In the genomic region with DNA sequence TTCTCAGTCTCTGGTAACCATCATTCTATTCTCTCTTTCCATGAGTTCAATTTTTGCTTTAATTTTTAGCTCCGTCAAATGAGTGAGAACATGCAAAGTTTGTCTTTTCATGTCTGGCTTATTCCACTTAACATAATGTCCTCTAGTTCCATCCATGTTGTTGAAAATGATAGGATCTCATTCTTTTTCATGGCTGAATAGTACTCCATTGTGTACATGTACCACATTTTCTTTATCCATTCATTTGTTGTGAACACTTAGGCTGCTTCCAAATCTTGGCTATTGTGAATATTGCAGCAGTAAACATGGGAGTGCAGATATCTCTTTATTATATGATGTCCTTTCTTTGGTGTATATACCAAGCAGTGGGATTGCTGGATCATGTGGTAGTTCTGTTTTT, we compare ENCODE assay signal across 27 cellular contexts.
"Had no signal": no experiment of that assay in that cellular context is flagged by ENCODE, and none has a peak within 500 bp of the region (broad histone marks: within the 10 kb centered on the region; RNA-seq: fewer than 3 reads in every experiment).

No MANE protein-coding gene starts in this region.

- ATAC-seq: natural killer cell; psoas muscle; right cardiac atrium; right lobe of liver; stimulated activated memory B cell treated with anti-CD40 and anti-IgM and Interleukin-4, amounts not matched to agents 10 μg/mL and 1 μg/mL and 100 μg/mL, for 72 hours; stimulated activated naive CD8-positive, alpha-beta T cell treated with anti-CD3 and anti-CD28 coated beads, Interleukin-15, amount 100 ng/mL, for 72 hours; stimulated activated naive CD8-positive, alpha-beta T cell treated with anti-CD3 and anti-CD28 coated beads, Interleukin-15, Interleukin-2, amounts not matched to agents 100 U/mL and 50 U/mL, for 24 hours; upper lobe of right lung had no signal

- H3K4me3 ChIP-seq: neural progenitor cell, ovary, psoas muscle, right lobe of liver, sigmoid colon, suprapubic skin, testis, tibial artery, transverse colon, upper lobe of right lung, uterus had no signal

- H3K9ac ChIP-seq: neural progenitor cell, parathyroid adenoma had no signal

- H3K27ac ChIP-seq: neural progenitor cell, ovary, parathyroid adenoma, psoas muscle, right lobe of liver, sigmoid colon, suprapubic skin, testis, tibial artery, transverse colon, upper lobe of right lung, uterus had no signal

- H3K9me3 ChIP-seq: ovary, psoas muscle, right lobe of liver, testis, tibial artery, upper lobe of right lung, uterus had no signal

- FAIRE-seq: small intestine had no signal

- H3K36me3 ChIP-seq: neural progenitor cell, ovary, right lobe of liver, sigmoid colon, suprapubic skin, tibial artery, transverse colon, upper lobe of right lung, uterus had no signal

- H2AFZ ChIP-seq: neural progenitor cell, parathyroid adenoma had no signal

- DNase-seq: natural killer cell; occipital lobe; ovary; posterior cingulate gyrus; psoas muscle; right cardiac atrium; right lobe of liver; sigmoid colon; small intestine; stimulated activated CD4-positive, alpha-beta T cell treated with anti-CD3 and anti-CD28 coated beads, Interleukin-15, amount 100 ng/mL, for 24 hours; stimulated activated CD4-positive, alpha-beta T cell treated with anti-CD3 and anti-CD28 coated beads, Interleukin-2, amount 100 ng/mL, for 24 hours; stimulated activated CD4-positive, alpha-beta T cell treated with anti-CD3 and anti-CD28 coated beads, Interleukin-4, amount 100 ng/mL, for 1 hour; stimulated activated CD4-positive, alpha-beta T cell treated with anti-CD3 and anti-CD28 coated beads, Interleukin-4, amount 100 ng/mL, for 4 hours; stimulated activated CD8-positive, alpha-beta memory T cell treated with anti-CD3 and anti-CD28 coated beads, Interleukin-4, amount 100 ng/mL, for 48 hours; stimulated activated naive CD4-positive, alpha-beta T cell; stimulated activated naive CD8-positive, alpha-beta T cell treated with anti-CD3 and anti-CD28 coated beads, Interleukin-15, amount 100 ng/mL, for 72 hours; stimulated activated naive CD8-positive, alpha-beta T cell treated with anti-CD3 and anti-CD28 coated beads, Interleukin-15, Interleukin-2, amounts not matched to agents 100 U/mL and 50 U/mL, for 24 hours; substantia nigra; testis; tibial artery; transverse colon; upper lobe of right lung; uterus had no signal

- H3K27me3 ChIP-seq: neural progenitor cell, ovary, right lobe of liver, sigmoid colon, suprapubic skin, testis, tibial artery, transverse colon, upper lobe of right lung, uterus had no signal

- H3K4me1 ChIP-seq: parathyroid adenoma, psoas muscle, right lobe of liver, sigmoid colon, suprapubic skin, testis, tibial artery, upper lobe of right lung, uterus had no signal

- H3K79me2 ChIP-seq: parathyroid adenoma had no signal

- H3K4me2 ChIP-seq: neural progenitor cell had no signal
